22 cellular contexts compared by ENCODE assay signal in genomic region chr17:51422634-51423033, GRCh38.
DNase-seq lines count a peak whose midpoint lies in the region; ATAC-seq and TF ChIP-seq lines count a peak whose summit lies in the region.
"Had no signal": no experiment of that assay in that cellular context is flagged by ENCODE, and none has a peak within 500 bp of the region (broad histone marks: within the 10 kb centered on the region; RNA-seq: fewer than 3 reads in every experiment).

No MANE protein-coding gene starts in this region.

- DNase-seq in CD8-positive, alpha-beta T cell: no peak
- DNase-seq in T-helper 17 cell: no peak
- peak; percentile 57 for DNase-seq in endodermal cell
- DNase-seq in naive thymus-derived CD4-positive, alpha-beta T cell: no peak
- no peak for DNase-seq in NCI-H748 (lab: John Stamatoyannopoulos, UW; ENCODE audit: unreplicated experiment)
- DNase-seq in suprapubic skin (ENCODE audit: low spot score in 2 of 2): no peak
- DNase-seq: BE2C, EL, GF-D8, IMR-90, NCI-H1092 treated with DMSO at 0.1 percent for 48 hours, NCI-H146, NCI-H2029 treated with DMSO at 0.1 percent for 48 hours, NCI-H226, NCI-H524 treated with DMSO at 0.1 percent for 48 hours, OCI-M1, SHP77 treated with DMSO at 0.1 percent for 48 hours, SW 1271 had no signal

- H3K4me3 ChIP-seq in CD8-positive, alpha-beta T cell (ENCODE audit: low read depth, low read length): no peak overlapping the region
- no peak overlapping the region for H3K4me3 ChIP-seq in endodermal cell (ENCODE audit: low read length)
- H3K4me3 ChIP-seq in naive thymus-derived CD4-positive, alpha-beta T cell (ENCODE audit: low read length): no peak overlapping the region
- H3K4me3 ChIP-seq in suprapubic skin: no peak overlapping the region
- H3K4me3 ChIP-seq: SK-N-MC had no signal

- no peak overlapping the region for H3K27ac Mint-ChIP-seq in CD8-positive, alpha-beta T cell
- H3K27ac Mint-ChIP-seq in T-helper 17 cell (peak overlapping the region; percentile 34), endodermal cell (no peak overlapping the region)
- H3K27ac Mint-ChIP-seq in naive thymus-derived CD4-positive, alpha-beta T cell: peak overlapping the region in 6 of 9 donors; percentile 4 to 80 (median 48)

- no peak overlapping the region for H3K27ac ChIP-seq in CD8-positive, alpha-beta T cell (ENCODE audit: low read depth, low read length)
- H3K27ac ChIP-seq in endodermal cell (ENCODE audit: low read depth, low read length) (no peak overlapping the region), suprapubic skin (no peak overlapping the region)
- no peak overlapping the region for H3K27ac ChIP-seq in naive thymus-derived CD4-positive, alpha-beta T cell (ENCODE audit: low read depth, low read length)
- H3K27ac ChIP-seq: HL-60, KMS-11, SK-N-MC had no signal

- no peaks in the 10 kb centered on the region for H3K36me3 ChIP-seq in CD8-positive, alpha-beta T cell (ENCODE audit: insufficient read depth, low read length)
- H3K36me3 ChIP-seq in endodermal cell (ENCODE audit: control insufficient read depth, insufficient read depth, low read length): no peaks in the 10 kb centered on the region
- H3K36me3 ChIP-seq in naive thymus-derived CD4-positive, alpha-beta T cell (ENCODE audit: control insufficient read depth in 2 of 3, insufficient read depth in 3 of 3, low read length in 3 of 3): no peaks in the 10 kb centered on the region
- no peaks in the 10 kb centered on the region for H3K36me3 ChIP-seq in suprapubic skin
- H3K36me3 ChIP-seq: BE2C had no signal

- peaks cover 24% of the 10 kb centered on the region for H3K4me1 Mint-ChIP-seq in CD8-positive, alpha-beta T cell (ENCODE audit: low read depth)
- H3K4me1 Mint-ChIP-seq in T-helper 17 cell: peaks cover 36% of the 10 kb centered on the region
- H3K4me1 Mint-ChIP-seq in endodermal cell: peaks cover 6% of the 10 kb centered on the region
- H3K4me1 Mint-ChIP-seq in naive thymus-derived CD4-positive, alpha-beta T cell: peaks cover 24 to 80% (median 54%) of the 10 kb centered on the region in 7 donors

- H3K9ac ChIP-seq in endodermal cell (ENCODE audit: extremely low read depth, low read length, poor library complexity, severe bottlenecking): no peak overlapping the region
- H3K9ac ChIP-seq: KMS-11 had no signal

- POLR2A ChIA-PET in CD8-positive, alpha-beta T cell (lab: Charles Lee): no interaction called here
- POLR2A ChIA-PET in naive thymus-derived CD4-positive, alpha-beta T cell (lab: Charles Lee): no interaction called here

- CTCF ChIA-PET in CD8-positive, alpha-beta T cell (lab: Charles Lee): interaction anchor here (0.5 to 1.0 kb wide), 2 partner anchors 14 to 31 kb away, joined by 3 read pairs; no protein-coding TSS in a partner anchor
- CTCF ChIA-PET in naive thymus-derived CD4-positive, alpha-beta T cell (lab: Charles Lee): no interaction called here

- peaks cover 18% of the 10 kb centered on the region for H3K4me1 ChIP-seq in CD8-positive, alpha-beta T cell (ENCODE audit: insufficient read depth, low read length)
- no peaks in the 10 kb centered on the region for H3K4me1 ChIP-seq in endodermal cell (ENCODE audit: control insufficient read depth, insufficient read depth, low read length)
- peaks cover 5 to 17% of the 10 kb centered on the region in 2 donors for H3K4me1 ChIP-seq in naive thymus-derived CD4-positive, alpha-beta T cell (ENCODE audit: control insufficient read depth in 2 of 2, insufficient read depth in 2 of 2, low read length in 2 of 2)
- peaks cover 3% of the 10 kb centered on the region for H3K4me1 ChIP-seq in suprapubic skin
- H3K4me1 ChIP-seq: BE2C had no signal

- H3K9me3 ChIP-seq in CD8-positive, alpha-beta T cell (ENCODE audit: low read length): no peaks in the 10 kb centered on the region
- no peaks in the 10 kb centered on the region for H3K9me3 ChIP-seq in T-helper 17 cell (ENCODE audit: control insufficient read depth, low read length, poor library complexity, severe bottlenecking)
- H3K9me3 ChIP-seq in endodermal cell (ENCODE audit: control insufficient read depth, low read length): no peaks in the 10 kb centered on the region
- H3K9me3 ChIP-seq in naive thymus-derived CD4-positive, alpha-beta T cell (ENCODE audit: control insufficient read depth in 2 of 3, low read length in 3 of 3): no peaks in the 10 kb centered on the region
- no peaks in the 10 kb centered on the region for H3K9me3 ChIP-seq in suprapubic skin
- H3K9me3 ChIP-seq: BE2C had no signal

- no peak for TF ChIP-seq POLR2A in suprapubic skin (IDR thresholded peaks at IDR 0.05)

- H3K9me3 Mint-ChIP-seq in CD8-positive, alpha-beta T cell: no peaks in the 10 kb centered on the region
- peaks cover 2% of the 10 kb centered on the region for H3K9me3 Mint-ChIP-seq in endodermal cell
- peaks cover 0 to 8% (median 0%) of the 10 kb centered on the region in 11 donors for H3K9me3 Mint-ChIP-seq in naive thymus-derived CD4-positive, alpha-beta T cell

- 84 to 87% methylated on average over 3 of the region's 3 CpGs for WGBS in endodermal cell (ENCODE audit: insufficient coverage in 1 of 2, insufficient read length in 1 of 2), 2 experiments
- WGBS in suprapubic skin: 78% methylated on average over 3 of the region's 3 CpGs

- TF ChIP-seq CTCF in CD8-positive, alpha-beta T cell (IDR thresholded peaks at IDR 0.05): no peak
- TF ChIP-seq CTCF in endodermal cell (conservative IDR thresholded peaks at IDR 0.05) (no peak), suprapubic skin (IDR thresholded peaks at IDR 0.05) (no peak)

- H3K4me3 Mint-ChIP-seq in CD8-positive, alpha-beta T cell: no peak overlapping the region
- no peak overlapping the region for H3K4me3 Mint-ChIP-seq in T-helper 17 cell
- H3K4me3 Mint-ChIP-seq in endodermal cell: no peak overlapping the region
- H3K4me3 Mint-ChIP-seq in naive thymus-derived CD4-positive, alpha-beta T cell: no peak overlapping the region

- H3K27me3 ChIP-seq in CD8-positive, alpha-beta T cell (ENCODE audit: insufficient read depth, low read length): no peaks in the 10 kb centered on the region
- no peaks in the 10 kb centered on the region for H3K27me3 ChIP-seq in endodermal cell (ENCODE audit: control insufficient read depth, insufficient read depth, low read length, poor library complexity, severe bottlenecking)
- H3K27me3 ChIP-seq in naive thymus-derived CD4-positive, alpha-beta T cell (ENCODE audit: control insufficient read depth in 2 of 2, insufficient read depth in 2 of 2, low read length in 2 of 2): no peaks in the 10 kb centered on the region
- peaks cover 12% of the 10 kb centered on the region for H3K27me3 ChIP-seq in suprapubic skin
- H3K27me3 ChIP-seq: BE2C had no signal

- no peak for TF ChIP-seq EP300 in suprapubic skin (IDR thresholded peaks at IDR 0.05)

- intact Hi-C loops in CD8-positive, alpha-beta T cell (cut with DNase I, micrococcal nuclease): no loop called here
- intact Hi-C loops in naive thymus-derived CD4-positive, alpha-beta T cell (cut with micrococcal nuclease): no loop called here

- H3K27me3 Mint-ChIP-seq in CD8-positive, alpha-beta T cell (ENCODE audit: low read depth): no peaks in the 10 kb centered on the region
- H3K27me3 Mint-ChIP-seq in T-helper 17 cell: no peaks in the 10 kb centered on the region
- H3K27me3 Mint-ChIP-seq in endodermal cell (ENCODE audit: insufficient read depth): peaks cover 8% of the 10 kb centered on the region
- H3K27me3 Mint-ChIP-seq in naive thymus-derived CD4-positive, alpha-beta T cell: peaks cover 0 to under 1% (median 0%) of the 10 kb centered on the region in 5 donors

- ATAC-seq in CD8-positive, alpha-beta T cell: peak; percentile 29
- ATAC-seq in T-helper 17 cell (no peak), HG02798 (IDR thresholded peaks at IDR 0.05; ENCODE audit: poor library complexity, unreplicated experiment) (no peak)
- ATAC-seq in naive thymus-derived CD4-positive, alpha-beta T cell: no peak

- H3K36me3 Mint-ChIP-seq in CD8-positive, alpha-beta T cell: no peaks in the 10 kb centered on the region
- peaks cover 6% of the 10 kb centered on the region for H3K36me3 Mint-ChIP-seq in T-helper 17 cell (ENCODE audit: low read depth)
- H3K36me3 Mint-ChIP-seq in endodermal cell (ENCODE audit: low read depth): no peaks in the 10 kb centered on the region
- H3K36me3 Mint-ChIP-seq in naive thymus-derived CD4-positive, alpha-beta T cell: peaks cover 0 to 9% (median 0%) of the 10 kb centered on the region in 5 donors

Comparison
In these comparisons a context has a peak if more than half of its experiments do, and no peak if none do; other contexts are left out.
1. H3K27ac Mint-ChIP-seq: peak in T-helper 17 cell (single experiment) and naive thymus-derived CD4-positive, alpha-beta T cell (6 of 9); none in CD8-positive, alpha-beta T cell (single experiment) and endodermal cell (single experiment).